10 cellular contexts compared by ENCODE assay signal in genomic region chr7:101943306-101943705, GRCh38.
"Had no signal": no experiment of that assay in that cellular context is flagged by ENCODE, and none has a peak within 500 bp of the region (broad histone marks: within the 10 kb centered on the region; RNA-seq: fewer than 3 reads in every experiment).

No MANE protein-coding gene starts in this region.

- DNase-seq: activated CD4-positive, alpha-beta T cell treated with anti-CD3 and anti-CD28 coated beads, Interleukin-2, amount 50 U/mL, for 48 hours; activated CD4-positive, CD25-positive, alpha-beta regulatory T cell treated with anti-CD3 and anti-CD28 coated beads, Interleukin-2, amount 50 U/mL, for 72 hours; activated CD8-positive, alpha-beta memory T cell treated with anti-CD3 and anti-CD28 coated beads, Interleukin-2, amount 10 ng/mL, durations not matched to agents 7 days and 5 days; activated effector memory CD4-positive, alpha-beta T cell treated with Interleukin-2 at 50 U/mL for 16 hours; activated T-cell treated with anti-CD3 and anti-CD28 coated beads, Interleukin-2, amount 50 U/mL, for 24 hours; amniotic stem cell; mesenchymal stem cell had no signal

- ATAC-seq: activated CD8-positive, alpha-beta memory T cell treated with anti-CD3 and anti-CD28 coated beads, Interleukin-2, amount 10 ng/mL, durations not matched to agents 7 days and 5 days; activated naive CD4-positive, alpha-beta T cell treated with anti-CD3 and anti-CD28 coated beads, Interleukin-2, amount 50 U/mL, for 72 hours; body of pancreas had no signal

- H3K36me3 ChIP-seq: tibial nerve had no signal

- H3K27me3 ChIP-seq: body of pancreas, tibial nerve had no signal

- H3K27ac ChIP-seq: body of pancreas had no signal

- H3K9me3 ChIP-seq: body of pancreas, tibial nerve had no signal

- H3K4me3 ChIP-seq: body of pancreas, tibial nerve had no signal
